In the genomic region with DNA sequence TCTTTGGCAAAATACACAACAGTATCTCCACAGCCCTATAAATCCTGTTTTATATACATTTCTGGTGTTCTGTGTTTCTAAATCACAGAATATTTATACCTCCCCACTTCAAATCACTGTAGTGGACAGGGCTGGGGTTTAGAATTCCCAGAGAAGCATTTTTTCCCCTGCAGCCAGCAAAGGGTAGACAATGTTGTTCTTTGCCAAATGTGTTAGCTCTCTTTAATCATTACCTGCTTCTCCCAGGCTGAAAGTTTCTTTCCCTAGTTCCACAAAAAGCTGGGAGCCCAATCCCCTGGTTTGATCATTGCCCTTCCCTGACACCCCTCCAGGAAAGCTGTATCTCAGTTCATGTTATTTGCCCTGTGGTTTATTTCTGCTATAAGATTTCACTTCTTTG, we compare ENCODE assay signal across 27 cellular contexts.
"Had no signal": no experiment of that assay in that cellular context is flagged by ENCODE, and none has a peak within 500 bp of the region (broad histone marks: within the 10 kb centered on the region; RNA-seq: fewer than 3 reads in every experiment).

No MANE protein-coding gene starts in this region.

- H3K9me3 ChIP-seq: ascending aorta, heart right ventricle, left lung, mucosa of descending colon, ovary, prostate gland, testis, transverse colon, uterus had no signal

- ATAC-seq: esophagus mucosa; heart right ventricle; left lung; mucosa of descending colon; natural killer cell treated with Interleukin-12 subunit alpha and Interleukin-12 subunit beta and Interleukin-15 and Interleukin-18, amount 100 ng/mL, for 72 hours; stimulated activated naive CD8-positive, alpha-beta T cell treated with anti-CD3 and anti-CD28 coated beads, Interleukin-15, Interleukin-2, amounts not matched to agents 100 U/mL and 50 U/mL, for 24 hours had no signal

- DNase-seq: activated CD4-positive, alpha-beta memory T cell treated with anti-CD3 and anti-CD28 coated beads for 36 hours; activated CD4-positive, alpha-beta T cell treated with anti-CD3 and anti-CD28 coated beads, Interleukin-2, amount 10 ng/mL, durations not matched to agents 24 days and 14 days; activated CD4-positive, CD25-positive, alpha-beta regulatory T cell treated with anti-CD3 and anti-CD28 coated beads, Interleukin-2, amount 50 U/mL, for 72 hours; activated CD8-positive, alpha-beta memory T cell treated with anti-CD3 and anti-CD28 coated beads, Interleukin-2, amount 50 U/mL, for 4 hours; activated effector memory CD4-positive, alpha-beta T cell treated with anti-CD3 and anti-CD28 coated beads, Interleukin-2, amount 50 U/mL, for 16 hours; activated naive CD4-positive, alpha-beta T cell treated with anti-CD3 and anti-CD28 coated beads for 36 hours; activated naive CD8-positive, alpha-beta T cell treated with anti-CD3 and anti-CD28 coated beads, Interleukin-2, amount 10 ng/mL, durations not matched to agents 7 days and 5 days; activated T-cell treated with anti-CD3 and anti-CD28 coated beads, Interleukin-2, amount 50 U/mL, for 1 hour; central memory CD4-positive, alpha-beta T cell; endodermal cell; foreskin keratinocyte; heart right ventricle; left lung; mucosa of descending colon; ovary; stimulated activated CD4-positive, alpha-beta T cell treated with anti-CD3 and anti-CD28 coated beads, Interleukin-2, amount 100 ng/mL, for 48 hours; stimulated activated naive CD8-positive, alpha-beta T cell treated with anti-CD3 and anti-CD28 coated beads, Interleukin-15, Interleukin-2, amounts not matched to agents 100 U/mL and 50 U/mL, for 24 hours; T-helper 9 cell; testis; transverse colon; uterus; WERI-Rb-1 had no signal

- H3K36me3 ChIP-seq: ascending aorta, heart right ventricle, left lung, ovary, prostate gland, transverse colon, uterus, WERI-Rb-1 had no signal

- H3K4me1 ChIP-seq: ascending aorta, heart right ventricle, left lung, prostate gland, testis, transverse colon, uterus had no signal

- H3K27ac ChIP-seq: ascending aorta, foreskin keratinocyte, heart right ventricle, left lung, ovary, prostate gland, testis, transverse colon, uterus, WERI-Rb-1 had no signal

- H3K4me3 ChIP-seq: ascending aorta, heart right ventricle, left lung, lung, mucosa of descending colon, ovary, prostate gland, testis, transverse colon, uterus had no signal

- H3K27me3 ChIP-seq: ascending aorta, foreskin keratinocyte, heart right ventricle, left lung, ovary, testis, transverse colon, uterus had no signal
